In genomic region chr9:97907632-97908031, GRCh38 we compare ENCODE assay signal across 2 cellular contexts.
TF ChIP-seq lines count a peak whose summit lies in the region.

No MANE protein-coding gene starts in this region.

TF ChIP-seq in liver, 16 proteins besides CTCF, POLR2A, EP300 and RAD21:
- TF ChIP-seq HNF4G (IDR thresholded peaks at IDR 0.05) (no peak), NR2F2 (IDR thresholded peaks at IDR 0.05) (peak; percentile 84)

TF ChIP-seq in HepG2, 621 proteins besides CTCF, POLR2A, EP300 and RAD21:
- TF ChIP-seq THYN1 (CRISPR knock-in tag; IDR thresholded peaks at IDR 0.05; ENCODE audit: borderline replicate concordance, low read depth): no peak
- TF ChIP-seq TEAD2 (CRISPR knock-in tag; IDR thresholded peaks at IDR 0.05): no peak
- no peak for TF ChIP-seq SYNCRIP (IDR thresholded peaks at IDR 0.05; ENCODE audit: insufficient read depth, low read depth, low read length)
- TF ChIP-seq HES4 (CRISPR knock-in tag; IDR thresholded peaks at IDR 0.05; ENCODE audit: borderline replicate concordance): no peak
- TF ChIP-seq BRF2 (CRISPR knock-in tag; IDR thresholded peaks at IDR 0.05): no peak
- TF ChIP-seq ZFY (CRISPR knock-in tag; IDR thresholded peaks at IDR 0.05): no peak
- TF ChIP-seq ONECUT2 (CRISPR knock-in tag; IDR thresholded peaks at IDR 0.05): no peak
- no peak for TF ChIP-seq ZNF562 (CRISPR knock-in tag; IDR thresholded peaks at IDR 0.05; ENCODE audit: borderline replicate concordance)
- TF ChIP-seq CHD4 (IDR thresholded peaks at IDR 0.05; ENCODE audit: borderline replicate concordance, low read length): no peak
- TF ChIP-seq ZNF513 (CRISPR knock-in tag; conservative IDR thresholded peaks at IDR 0.05): no peak
- no peak for TF ChIP-seq CAMTA2 (CRISPR knock-in tag; IDR thresholded peaks at IDR 0.05; ENCODE audit: borderline replicate concordance)
TF ChIP-seq in HepG2: peak in this region for 0.
